In genomic region chr6:33904050-33904827, GRCh38 we compare ENCODE assay signal across 10 cellular contexts.
DNase-seq lines count a peak whose midpoint lies in the region; ATAC-seq, FAIRE-seq and TF ChIP-seq lines count a peak whose summit lies in the region.
"Had no signal": no experiment of that assay in that cellular context is flagged by ENCODE, and none has a peak within 500 bp of the region (broad histone marks: within the 10 kb centered on the region; RNA-seq: fewer than 3 reads in every experiment).

No MANE protein-coding gene starts in this region.

- peak overlapping the region; percentile 64 for H3K4me3 Mint-ChIP-seq in CD8-positive, alpha-beta T cell
- peak overlapping the region; percentile 14 for H3K4me3 Mint-ChIP-seq in activated naive CD4-positive, alpha-beta T cell treated with anti-CD3 and anti-CD28 coated beads for 36 hours

- no peak for FAIRE-seq in frontal cortex (lab: Jason Lieb, UNC)
- FAIRE-seq: G401.6 had no signal

- H3K36me3 Mint-ChIP-seq in CD8-positive, alpha-beta T cell, result no peaks in the 10 kb centered on the region
- no peaks in the 10 kb centered on the region for H3K36me3 Mint-ChIP-seq in activated naive CD4-positive, alpha-beta T cell treated with anti-CD3 and anti-CD28 coated beads for 36 hours (ENCODE audit: low read depth)

- H3K27ac Mint-ChIP-seq in CD8-positive, alpha-beta T cell, result peak overlapping the region; percentile 93
- H3K27ac Mint-ChIP-seq in activated naive CD4-positive, alpha-beta T cell treated with anti-CD3 and anti-CD28 coated beads for 36 hours, result peak overlapping the region; percentile 83

- H3K9me3 ChIP-seq in CD8-positive, alpha-beta T cell (ENCODE audit: low read length), result no peaks in the 10 kb centered on the region
- H3K9me3 ChIP-seq: neutrophil had no signal

- CTCF ChIA-PET in CD8-positive, alpha-beta T cell (lab: Charles Lee), result interaction anchor here (0.6 to 1.8 kb wide), 9 partner anchors 9 to 253 kb away, joined by 3 to 9 read pairs (median 3); no protein-coding TSS in a partner anchor
- CTCF ChIA-PET in activated naive CD4-positive, alpha-beta T cell treated with anti-CD3 and anti-CD28 coated beads for 36 hours (lab: Charles Lee), result interaction anchor here (0.6 to 1.2 kb wide), 2 partner anchors 44 to 325 kb away, joined by 3 to 6 read pairs; no protein-coding TSS in a partner anchor

- intact Hi-C loops in CD8-positive, alpha-beta T cell (cut with DNase I, micrococcal nuclease), result loop anchor here (1.0 to 10.0 kb wide), 4 partner anchors 47 to 589 kb away; partner anchors contain the start of genes LEMD2 (in 1 of the 2), TAPBP (in 1 of the 2) and ZBTB22 (in 1 of the 2)
- intact Hi-C loops in activated naive CD4-positive, alpha-beta T cell treated with anti-CD3 and anti-CD28 coated beads for 36 hours (cut with micrococcal nuclease), result loop anchor here (2.0 kb wide), 1 partner anchor 43 kb away; no protein-coding TSS in a partner anchor

- DNase-seq in CD8-positive, alpha-beta T cell, result peak; percentile 42 to 81 (median 72)
- DNase-seq in RPMI7951 (ENCODE audit: low read depth) (peak; percentile 22), frontal cortex (ENCODE audit: low spot score in 2 of 2) (no peak), NCI-H2107 treated with DMSO at 0.1 percent for 48 hours (lab: John Stamatoyannopoulos, UW; ENCODE audit: unreplicated experiment) (no peak)
- peak; percentile 87 for DNase-seq in activated naive CD4-positive, alpha-beta T cell treated with anti-CD3 and anti-CD28 coated beads for 36 hours
- DNase-seq in stimulated activated CD4-positive, alpha-beta T cell treated with anti-CD3 and anti-CD28 coated beads, Interleukin-15, amount 100 ng/mL, for 24 hours, result peak; percentile 71

- H3K4me3 ChIP-seq in CD8-positive, alpha-beta T cell (ENCODE audit: low read depth, low read length), result peak overlapping the region; percentile 39

- H3K36me3 ChIP-seq in CD8-positive, alpha-beta T cell (ENCODE audit: insufficient read depth, low read length), result no peaks in the 10 kb centered on the region
- H3K36me3 ChIP-seq: neutrophil had no signal

- peaks cover 59% of the 10 kb centered on the region for H3K4me1 ChIP-seq in CD8-positive, alpha-beta T cell (ENCODE audit: insufficient read depth, low read length)

- peak; percentile 78 for ATAC-seq in CD8-positive, alpha-beta T cell
- ATAC-seq in GM21528 (IDR thresholded peaks at IDR 0.05; ENCODE audit: low FRiP score, unreplicated experiment) (peak; percentile 64), GM19467 (IDR thresholded peaks at IDR 0.05; ENCODE audit: unreplicated experiment) (no peak)

- no peaks in the 10 kb centered on the region for H3K27me3 Mint-ChIP-seq in CD8-positive, alpha-beta T cell (ENCODE audit: low read depth)
- no peaks in the 10 kb centered on the region for H3K27me3 Mint-ChIP-seq in activated naive CD4-positive, alpha-beta T cell treated with anti-CD3 and anti-CD28 coated beads for 36 hours (ENCODE audit: low read depth)

- H3K9me3 Mint-ChIP-seq in CD8-positive, alpha-beta T cell, result no peaks in the 10 kb centered on the region
- no peaks in the 10 kb centered on the region for H3K9me3 Mint-ChIP-seq in activated naive CD4-positive, alpha-beta T cell treated with anti-CD3 and anti-CD28 coated beads for 36 hours

- no peaks in the 10 kb centered on the region for H3K27me3 ChIP-seq in CD8-positive, alpha-beta T cell (ENCODE audit: insufficient read depth, low read length)

- peaks cover 83% of the 10 kb centered on the region for H3K4me1 Mint-ChIP-seq in CD8-positive, alpha-beta T cell (ENCODE audit: low read depth)
- H3K4me1 Mint-ChIP-seq in activated naive CD4-positive, alpha-beta T cell treated with anti-CD3 and anti-CD28 coated beads for 36 hours (ENCODE audit: low read depth), result peaks cover 58% of the 10 kb centered on the region

- no peak for TF ChIP-seq CTCF in CD8-positive, alpha-beta T cell (IDR thresholded peaks at IDR 0.05)

- POLR2A ChIA-PET in CD8-positive, alpha-beta T cell (lab: Charles Lee), result interaction anchor here (0.6 to 3.3 kb wide), 11 partner anchors 8 to 371 kb away, joined by 3 to 22 read pairs (median 5); partner anchors contain the start of genes LEMD2 and UQCC2

- H3K27ac ChIP-seq in CD8-positive, alpha-beta T cell (ENCODE audit: low read depth, low read length), result peak overlapping the region; percentile 76
- H3K27ac ChIP-seq: neutrophil had no signal

Comparison
In these comparisons a context has a peak if more than half of its experiments do, and no peak if none do; other contexts are left out.
1. DNase-seq: peak in CD8-positive, alpha-beta T cell (7 of 7), RPMI7951 (single experiment), activated naive CD4-positive, alpha-beta T cell treated with anti-CD3 and anti-CD28 coated beads for 36 hours (single experiment) and stimulated activated CD4-positive, alpha-beta T cell treated with anti-CD3 and anti-CD28 coated beads, Interleukin-15, amount 100 ng/mL, for 24 hours (single experiment); none in frontal cortex (0 of 2) and NCI-H2107 treated with DMSO at 0.1 percent for 48 hours (single experiment).